ENCODE assay signal across 8 cellular contexts in genomic region chr17:82205720-82206508, GRCh38. TPM values are rescaled to one million over a fixed set of nuclear protein-coding genes. Genes with fewer than 3 reads are reported as not detected.
DNase-seq lines count a peak whose midpoint lies in the region; ATAC-seq, FAIRE-seq and TF ChIP-seq lines count a peak whose summit lies in the region.

No MANE protein-coding gene starts in this region.

- peak overlapping the region; percentile 81 for H3K4me2 ChIP-seq in BLaER1

- H3K27ac ChIP-seq in BLaER1 (peak overlapping the region; percentile 64), SJSA1 (peak overlapping the region; percentile 18)

- peaks cover 3% of the 10 kb centered on the region for H3K36me3 Mint-ChIP-seq in activated naive CD4-positive, alpha-beta T cell treated with anti-CD3 and anti-CD28 coated beads for 36 hours (ENCODE audit: low read depth)
- H3K36me3 Mint-ChIP-seq in type B pancreatic cell, result no peaks in the 10 kb centered on the region

- ATAC-seq in GM21390 (IDR thresholded peaks at IDR 0.05; ENCODE audit: unreplicated experiment), result peak; percentile 54

- no peaks in the 10 kb centered on the region for H3K9me3 ChIP-seq in BLaER1
- no peaks in the 10 kb centered on the region for H3K9me3 ChIP-seq in SJSA1 (replicated peaks)

- TF ChIP-seq CTCF in type B pancreatic cell (conservative IDR thresholded peaks at IDR 0.05), result peak; percentile 88

- peak overlapping the region; percentile 93 for H3K27ac Mint-ChIP-seq in activated naive CD4-positive, alpha-beta T cell treated with anti-CD3 and anti-CD28 coated beads for 36 hours
- H3K27ac Mint-ChIP-seq in type B pancreatic cell, result peak overlapping the region; percentile 98

- H3K4me3 ChIP-seq in BLaER1 (no peak overlapping the region), SJSA1 (no peak overlapping the region)

- H3K4me1 ChIP-seq in BLaER1 (peaks cover 34% of the 10 kb centered on the region), SJSA1 (replicated peaks) (peaks cover 23% of the 10 kb centered on the region)

- peak overlapping the region; percentile 70 for H3K4me3 Mint-ChIP-seq in activated naive CD4-positive, alpha-beta T cell treated with anti-CD3 and anti-CD28 coated beads for 36 hours
- H3K4me3 Mint-ChIP-seq in type B pancreatic cell, result peak overlapping the region; percentile 76

- peaks cover 12% of the 10 kb centered on the region for H3K36me3 ChIP-seq in BLaER1
- peaks cover 17% of the 10 kb centered on the region for H3K36me3 ChIP-seq in SJSA1

- H3K9me3 Mint-ChIP-seq in activated naive CD4-positive, alpha-beta T cell treated with anti-CD3 and anti-CD28 coated beads for 36 hours, result no peaks in the 10 kb centered on the region
- H3K9me3 Mint-ChIP-seq in type B pancreatic cell, result no peaks in the 10 kb centered on the region

- no peaks in the 10 kb centered on the region for H4K20me1 ChIP-seq in BLaER1

- CTCF ChIA-PET in activated naive CD4-positive, alpha-beta T cell treated with anti-CD3 and anti-CD28 coated beads for 36 hours (lab: Charles Lee), result interaction anchor here (0.6 to 1.6 kb wide), 15 partner anchors 9 to 294 kb away, joined by 3 to 6 read pairs (median 4); partner anchors contain the start of gene SLC16A3

- no peaks in the 10 kb centered on the region for H3K27me3 Mint-ChIP-seq in activated naive CD4-positive, alpha-beta T cell treated with anti-CD3 and anti-CD28 coated beads for 36 hours (ENCODE audit: low read depth)
- H3K27me3 Mint-ChIP-seq in type B pancreatic cell, result no peaks in the 10 kb centered on the region

- DNase-seq in NAMALWA (ENCODE audit: low spot score) (peak; percentile 89), SJSA1 (ENCODE audit: low read depth in 1 of 2, low spot score in 2 of 2) (peak; percentile 86 to 92), frontal cortex (ENCODE audit: low spot score in 2 of 2) (peak; percentile 67 to 81), occipital lobe (lab: John Stamatoyannopoulos, UW) (peak; percentile 64), type B pancreatic cell (ENCODE audit: extremely low spot score, unreplicated experiment) (no peak)
- peak; percentile 89 for DNase-seq in activated naive CD4-positive, alpha-beta T cell treated with anti-CD3 and anti-CD28 coated beads for 36 hours

- H3K4me1 Mint-ChIP-seq in activated naive CD4-positive, alpha-beta T cell treated with anti-CD3 and anti-CD28 coated beads for 36 hours (ENCODE audit: low read depth), result peaks cover 50% of the 10 kb centered on the region
- peaks cover 12% of the 10 kb centered on the region for H3K4me1 Mint-ChIP-seq in type B pancreatic cell (ENCODE audit: unreplicated experiment)

- H3K27me3 ChIP-seq in BLaER1 (no peaks in the 10 kb centered on the region), SJSA1 (replicated peaks) (no peaks in the 10 kb centered on the region)

- H3K9ac ChIP-seq in BLaER1, result 0 out of 2 replicates have a peak overlapping the region, but pooled peaks have one; percentile 48

- no peak for FAIRE-seq in frontal cortex (lab: Jason Lieb, UNC)

- intact Hi-C loops in activated naive CD4-positive, alpha-beta T cell treated with anti-CD3 and anti-CD28 coated beads for 36 hours (cut with micrococcal nuclease), result loop anchor here (10.0 kb wide), 1 partner anchor 89 kb away; no protein-coding TSS in a partner anchor

RNA-seq across cellular contexts. Expression of gene CCDC57, which starts 6.7 kb away (rescaled TPM):
- 8.2 and 9.4 TPM in 2 replicates for total RNA-seq in SJSA1 (2014; rRNA removed; shearing (Covaris generic))
- total RNA-seq in activated naive CD4-positive, alpha-beta T cell treated with anti-CD3 and anti-CD28 coated beads for 36 hours, result 10 to 100 TPM; 40.7 to 43.9 TPM
- total RNA-seq in frontal cortex (17.1 TPM), occipital lobe (18.6 TPM), type B pancreatic cell (ENCODE audit: low replicate concordance) (33.5 and 58.7 TPM in 2 replicates)

RNA-seq across cellular contexts. Expression of gene SLC16A3, which starts 22.9 kb away (rescaled TPM):
- 149 and 249 TPM in 2 replicates for total RNA-seq in SJSA1 (2014; rRNA removed; shearing (Covaris generic))
- 10 to 100 TPM; 15.2 to 18.3 TPM for total RNA-seq in activated naive CD4-positive, alpha-beta T cell treated with anti-CD3 and anti-CD28 coated beads for 36 hours
- 2.0 TPM for total RNA-seq in frontal cortex
- 4.2 TPM for total RNA-seq in occipital lobe
- total RNA-seq in type B pancreatic cell (ENCODE audit: low replicate concordance), result 27.8 and 29.8 TPM in 2 replicates
